ENCODE assay signal across 8 cellular contexts in genomic region chr6:106927531-106928398, GRCh38. TPM values are rescaled to one million over a fixed set of nuclear protein-coding genes. Genes with fewer than 3 reads are reported as not detected.
DNase-seq lines count a peak whose midpoint lies in the region; ATAC-seq and TF ChIP-seq lines count a peak whose summit lies in the region.

No MANE protein-coding gene starts in this region.

- no peak overlapping the region for H3K4me3 Mint-ChIP-seq in natural killer cell

- peaks cover 16 to 35% of the 10 kb centered on the region in 2 donors for H3K27me3 Mint-ChIP-seq in natural killer cell (ENCODE audit: low read depth in 2 of 2)

- no peak overlapping the region for H3K4me3 ChIP-seq in SK-N-MC
- H3K4me3 ChIP-seq in esophagus muscularis mucosa: no peak overlapping the region
- no peak overlapping the region for H3K4me3 ChIP-seq in WERI-Rb-1 (ENCODE audit: low read depth, low read length)

- no peak for TF ChIP-seq CTCF in esophagus muscularis mucosa (IDR thresholded peaks at IDR 0.05)
- no peak for TF ChIP-seq CTCF in natural killer cell (IDR thresholded peaks at IDR 0.05)
- no peak for TF ChIP-seq CTCF in WERI-Rb-1 (IDR thresholded peaks at IDR 0.05; ENCODE audit: low read depth, low read length)

- H3K27ac ChIP-seq in SK-N-MC (no peak overlapping the region), esophagus muscularis mucosa (replicated peaks in 1 of 4) (no peak overlapping the region), WERI-Rb-1 (no peak overlapping the region)

- peak; percentile 81 for DNase-seq in HT-29 (ENCODE audit: low spot score)
- DNase-seq in SK-N-MC (ENCODE audit: low read depth, low spot score): peak; percentile 20
- DNase-seq in esophagus muscularis mucosa (ENCODE audit: extremely low spot score): peak; percentile 29
- DNase-seq in stimulated activated CD4-positive, alpha-beta T cell treated with anti-CD3 and anti-CD28 coated beads, Interleukin-15, amount 100 ng/mL, for 24 hours: peak; percentile 24
- DNase-seq in natural killer cell: no peak
- no peak for DNase-seq in WERI-Rb-1
- DNase-seq in T-helper 1 cell: no peak
- no peak for DNase-seq in NCI-H2196 (lab: John Stamatoyannopoulos, UW; ENCODE audit: unreplicated experiment)

- no peak overlapping the region for H3K27ac Mint-ChIP-seq in natural killer cell

- TF ChIP-seq EP300 in esophagus muscularis mucosa (IDR thresholded peaks at IDR 0.05): no peak

- H3K9ac ChIP-seq in SK-N-MC (ENCODE audit: insufficient read length): no peak overlapping the region

- no peaks in the 10 kb centered on the region for H3K4me1 Mint-ChIP-seq in natural killer cell

- H3K9me3 ChIP-seq in SK-N-MC (ENCODE audit: low read depth, low read length) (no peaks in the 10 kb centered on the region), esophagus muscularis mucosa (no peaks in the 10 kb centered on the region), WERI-Rb-1 (ENCODE audit: severe bottlenecking) (no peaks in the 10 kb centered on the region)

- 16% methylated on average over 5 of the region's 5 CpGs for WGBS in esophagus muscularis mucosa

- H3K4me1 ChIP-seq in esophagus muscularis mucosa: no peaks in the 10 kb centered on the region

- no peak for TF ChIP-seq POLR2A in esophagus muscularis mucosa (IDR thresholded peaks at IDR 0.05; ENCODE audit: low read depth)

- H3K36me3 Mint-ChIP-seq in natural killer cell: no peaks in the 10 kb centered on the region

- peaks cover 2% of the 10 kb centered on the region in 2 donors for H3K9me3 Mint-ChIP-seq in natural killer cell

- intact Hi-C loops in esophagus muscularis mucosa (cut with DNase I) (no loop called here), natural killer cell (cut with micrococcal nuclease) (no loop called here)

- H3K27me3 ChIP-seq in esophagus muscularis mucosa (peaks cover 0 to 5% (median 0%) of the 10 kb centered on the region in 4 donors), WERI-Rb-1 (ENCODE audit: insufficient read depth, low read depth, severe bottlenecking) (no peaks in the 10 kb centered on the region)

- ATAC-seq in natural killer cell: no peak

- H3K36me3 ChIP-seq in SK-N-MC (ENCODE audit: insufficient read depth, low read length) (no peaks in the 10 kb centered on the region), esophagus muscularis mucosa (no peaks in the 10 kb centered on the region), WERI-Rb-1 (no peaks in the 10 kb centered on the region)

RNA-seq across cellular contexts. Expression of gene CD24, which starts 46.8 kb away (rescaled TPM):
- 389 and 427 TPM in 2 replicates for total RNA-seq in HT-29 (2014; rRNA removed; shearing (Covaris generic))
- 10 to 100 TPM in 1 of 4 donors, 1 to 10 TPM in 3; 1.1 to 10.4 (median 2.2) TPM for total RNA-seq in esophagus muscularis mucosa
- total RNA-seq in natural killer cell: 1 to 10 TPM in 2 of 3 donors, under 1 TPM in 1; 0.77 to 1.4 (median 1.2) TPM

Comparison
In these comparisons a context has a peak if more than half of its experiments do, and no peak if none do; other contexts are left out.
1. DNase-seq: peak in HT-29 (single experiment), SK-N-MC (single experiment), esophagus muscularis mucosa (single experiment) and stimulated activated CD4-positive, alpha-beta T cell treated with anti-CD3 and anti-CD28 coated beads, Interleukin-15, amount 100 ng/mL, for 24 hours (single experiment); none in natural killer cell (single experiment), WERI-Rb-1 (single experiment), T-helper 1 cell (0 of 5) and NCI-H2196 (single experiment).
2. RNA of gene CD24, which starts 46.8 kb away (total RNA-seq): 389 to 427 TPM in HT-29; 1.1 to 10.4 TPM in esophagus muscularis mucosa and 0.77 to 1.4 TPM in natural killer cell; every median in the first group is over 10 times any median in the second.